Comparison of ENCODE assay signal across 1 cellular context in the genomic region with DNA sequence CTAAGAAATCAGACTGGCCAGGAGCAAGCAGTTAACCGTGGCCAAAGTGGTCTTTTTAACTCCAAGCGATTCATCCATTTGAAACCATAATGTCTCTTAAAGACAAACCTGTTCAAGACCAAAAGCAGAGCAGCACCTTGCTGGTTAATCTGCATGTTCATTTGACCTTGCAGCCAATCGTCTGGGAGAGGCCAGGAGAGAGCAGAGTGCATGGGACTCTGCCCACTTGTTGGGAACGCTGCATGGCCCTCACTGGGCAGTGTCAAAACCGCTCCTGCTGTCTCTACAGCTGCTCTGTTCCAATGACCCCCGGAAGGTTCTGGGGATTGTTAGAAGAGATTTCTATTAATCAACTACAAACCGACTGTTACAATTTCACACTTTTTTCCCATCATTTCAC.
TF ChIP-seq lines count a peak whose summit lies in the region.

No MANE protein-coding gene starts in this region.

TF ChIP-seq in WTC11, 78 proteins besides CTCF, POLR2A, EP300 and RAD21 (continued from another document):
- TF ChIP-seq, protein P1, sequence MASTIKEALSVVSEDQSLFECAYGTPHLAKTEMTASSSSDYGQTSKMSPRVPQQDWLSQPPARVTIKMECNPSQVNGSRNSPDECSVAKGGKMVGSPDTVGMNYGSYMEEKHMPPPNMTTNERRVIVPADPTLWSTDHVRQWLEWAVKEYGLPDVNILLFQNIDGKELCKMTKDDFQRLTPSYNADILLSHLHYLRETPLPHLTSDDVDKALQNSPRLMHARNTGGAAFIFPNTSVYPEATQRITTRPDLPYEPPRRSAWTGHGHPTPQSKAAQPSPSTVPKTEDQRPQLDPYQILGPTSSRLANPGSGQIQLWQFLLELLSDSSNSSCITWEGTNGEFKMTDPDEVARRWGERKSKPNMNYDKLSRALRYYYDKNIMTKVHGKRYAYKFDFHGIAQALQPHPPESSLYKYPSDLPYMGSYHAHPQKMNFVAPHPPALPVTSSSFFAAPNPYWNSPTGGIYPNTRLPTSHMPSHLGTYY (CRISPR knock-in tag; IDR thresholded peaks at IDR 0.05) = no peak
- TF ChIP-seq JUN (CRISPR knock-in tag; IDR thresholded peaks at IDR 0.05) (no peak), NR2C2 (CRISPR knock-in tag; IDR thresholded peaks at IDR 0.05) (no peak)
- TF ChIP-seq, protein P2, sequence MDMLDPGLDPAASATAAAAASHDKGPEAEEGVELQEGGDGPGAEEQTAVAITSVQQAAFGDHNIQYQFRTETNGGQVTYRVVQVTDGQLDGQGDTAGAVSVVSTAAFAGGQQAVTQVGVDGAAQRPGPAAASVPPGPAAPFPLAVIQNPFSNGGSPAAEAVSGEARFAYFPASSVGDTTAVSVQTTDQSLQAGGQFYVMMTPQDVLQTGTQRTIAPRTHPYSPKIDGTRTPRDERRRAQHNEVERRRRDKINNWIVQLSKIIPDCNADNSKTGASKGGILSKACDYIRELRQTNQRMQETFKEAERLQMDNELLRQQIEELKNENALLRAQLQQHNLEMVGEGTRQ (CRISPR knock-in tag; IDR thresholded peaks at IDR 0.05) = no peak
- TF ChIP-seq, protein P3, sequence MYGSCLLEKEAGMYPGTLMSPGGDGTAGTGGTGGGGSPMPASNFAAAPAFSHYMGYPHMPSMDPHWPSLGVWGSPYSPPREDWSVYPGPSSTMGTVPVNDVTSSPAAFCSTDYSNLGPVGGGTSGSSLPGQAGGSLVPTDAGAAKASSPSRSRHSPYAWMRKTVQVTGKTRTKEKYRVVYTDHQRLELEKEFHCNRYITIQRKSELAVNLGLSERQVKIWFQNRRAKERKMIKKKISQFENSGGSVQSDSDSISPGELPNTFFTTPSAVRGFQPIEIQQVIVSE (CRISPR knock-in tag; IDR thresholded peaks at IDR 0.05; ENCODE audit: borderline replicate concordance) = no peak
